1 cellular context compared by ENCODE assay signal in the genomic region with DNA sequence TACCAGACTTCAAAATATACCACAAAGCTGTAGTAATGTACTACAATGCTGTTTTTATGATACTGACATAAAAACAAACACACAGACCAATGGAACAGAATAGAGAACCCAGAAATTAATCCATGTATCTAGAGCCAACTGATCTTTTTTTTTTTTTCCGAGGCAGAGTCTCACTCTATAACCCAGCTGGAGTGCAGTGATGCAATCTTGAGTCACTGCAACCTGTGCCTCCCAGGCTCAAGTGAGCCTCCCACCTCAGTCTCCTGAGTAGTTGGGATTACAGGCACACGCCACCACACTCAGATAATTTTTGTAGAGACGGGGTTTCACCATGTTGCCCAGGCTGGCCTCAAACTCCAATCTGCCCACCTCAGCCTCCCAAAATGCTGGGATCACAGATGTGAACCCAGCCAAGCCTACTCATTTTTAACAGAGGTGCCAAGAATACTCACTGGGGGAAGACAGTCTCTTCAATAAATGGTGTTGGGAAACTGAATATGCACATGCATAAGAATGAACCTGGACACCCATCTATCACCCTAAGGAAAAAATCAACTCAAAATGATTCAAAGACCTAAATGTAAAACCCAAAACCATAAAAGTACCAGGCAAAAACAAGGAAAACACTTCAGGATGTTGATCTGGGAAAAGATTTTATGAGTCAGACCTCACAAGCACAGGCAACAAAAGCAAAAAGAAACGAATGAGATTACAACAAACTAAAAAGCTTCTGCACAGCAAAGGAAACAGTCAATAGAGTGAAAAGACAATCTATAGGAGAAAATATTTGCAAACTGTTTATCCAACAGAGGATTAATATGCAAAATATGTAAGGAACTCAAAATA.
TF ChIP-seq lines count a peak whose summit lies in the region.

No MANE protein-coding gene starts in this region.

TF ChIP-seq in K562, 482 proteins besides CTCF, POLR2A, EP300 and RAD21 (continued from another document):
- TF ChIP-seq, protein P1, sequence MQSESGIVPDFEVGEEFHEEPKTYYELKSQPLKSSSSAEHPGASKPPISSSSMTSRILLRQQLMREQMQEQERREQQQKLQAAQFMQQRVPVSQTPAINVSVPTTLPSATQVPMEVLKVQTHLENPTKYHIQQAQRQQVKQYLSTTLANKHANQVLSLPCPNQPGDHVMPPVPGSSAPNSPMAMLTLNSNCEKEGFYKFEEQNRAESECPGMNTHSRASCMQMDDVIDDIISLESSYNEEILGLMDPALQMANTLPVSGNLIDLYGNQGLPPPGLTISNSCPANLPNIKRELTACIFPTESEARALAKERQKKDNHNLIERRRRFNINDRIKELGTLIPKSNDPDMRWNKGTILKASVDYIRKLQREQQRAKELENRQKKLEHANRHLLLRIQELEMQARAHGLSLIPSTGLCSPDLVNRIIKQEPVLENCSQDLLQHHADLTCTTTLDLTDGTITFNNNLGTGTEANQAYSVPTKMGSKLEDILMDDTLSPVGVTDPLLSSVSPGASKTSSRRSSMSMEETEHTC (IDR thresholded peaks at IDR 0.05), result no peak
- TF ChIP-seq HCFC1 (IDR thresholded peaks at IDR 0.05; ENCODE audit: low read depth, low read length) (no peak), CEBPG (CRISPR knock-in tag; IDR thresholded peaks at IDR 0.05) (peak; percentile 62), CEBPG (tag; conservative IDR thresholded peaks at IDR 0.05 in 1 of 2, IDR thresholded peaks at IDR 0.05 in 1 of 2) (peak; percentile 64 to 91), SMARCA4 (IDR thresholded peaks at IDR 0.05) (no peak), ZFP30 (CRISPR knock-in tag; IDR thresholded peaks at IDR 0.05; ENCODE audit: borderline replicate concordance) (no peak), HNRNPK (IDR thresholded peaks at IDR 0.05; ENCODE audit: low read depth, low read length, poor library complexity, severe bottlenecking) (no peak), MEF2D (tag; conservative IDR thresholded peaks at IDR 0.05; ENCODE audit: low read depth) (no peak), FOSL1 (tag; conservative IDR thresholded peaks at IDR 0.05) (peak; percentile 54), JUND (IDR thresholded peaks at IDR 0.05; ENCODE audit: borderline replicate concordance, low read depth, low read length) (peak; percentile 65), JUND (tag; IDR thresholded peaks at IDR 0.05; ENCODE audit: borderline replicate concordance, low read depth, low read length) (no peak), ATF7 (IDR thresholded peaks at IDR 0.05) (peak; percentile 53; the same call in 1 of the 2 replicates), TAF7 (tag; IDR thresholded peaks at IDR 0.05) (no peak)
- TF ChIP-seq, protein P2, sequence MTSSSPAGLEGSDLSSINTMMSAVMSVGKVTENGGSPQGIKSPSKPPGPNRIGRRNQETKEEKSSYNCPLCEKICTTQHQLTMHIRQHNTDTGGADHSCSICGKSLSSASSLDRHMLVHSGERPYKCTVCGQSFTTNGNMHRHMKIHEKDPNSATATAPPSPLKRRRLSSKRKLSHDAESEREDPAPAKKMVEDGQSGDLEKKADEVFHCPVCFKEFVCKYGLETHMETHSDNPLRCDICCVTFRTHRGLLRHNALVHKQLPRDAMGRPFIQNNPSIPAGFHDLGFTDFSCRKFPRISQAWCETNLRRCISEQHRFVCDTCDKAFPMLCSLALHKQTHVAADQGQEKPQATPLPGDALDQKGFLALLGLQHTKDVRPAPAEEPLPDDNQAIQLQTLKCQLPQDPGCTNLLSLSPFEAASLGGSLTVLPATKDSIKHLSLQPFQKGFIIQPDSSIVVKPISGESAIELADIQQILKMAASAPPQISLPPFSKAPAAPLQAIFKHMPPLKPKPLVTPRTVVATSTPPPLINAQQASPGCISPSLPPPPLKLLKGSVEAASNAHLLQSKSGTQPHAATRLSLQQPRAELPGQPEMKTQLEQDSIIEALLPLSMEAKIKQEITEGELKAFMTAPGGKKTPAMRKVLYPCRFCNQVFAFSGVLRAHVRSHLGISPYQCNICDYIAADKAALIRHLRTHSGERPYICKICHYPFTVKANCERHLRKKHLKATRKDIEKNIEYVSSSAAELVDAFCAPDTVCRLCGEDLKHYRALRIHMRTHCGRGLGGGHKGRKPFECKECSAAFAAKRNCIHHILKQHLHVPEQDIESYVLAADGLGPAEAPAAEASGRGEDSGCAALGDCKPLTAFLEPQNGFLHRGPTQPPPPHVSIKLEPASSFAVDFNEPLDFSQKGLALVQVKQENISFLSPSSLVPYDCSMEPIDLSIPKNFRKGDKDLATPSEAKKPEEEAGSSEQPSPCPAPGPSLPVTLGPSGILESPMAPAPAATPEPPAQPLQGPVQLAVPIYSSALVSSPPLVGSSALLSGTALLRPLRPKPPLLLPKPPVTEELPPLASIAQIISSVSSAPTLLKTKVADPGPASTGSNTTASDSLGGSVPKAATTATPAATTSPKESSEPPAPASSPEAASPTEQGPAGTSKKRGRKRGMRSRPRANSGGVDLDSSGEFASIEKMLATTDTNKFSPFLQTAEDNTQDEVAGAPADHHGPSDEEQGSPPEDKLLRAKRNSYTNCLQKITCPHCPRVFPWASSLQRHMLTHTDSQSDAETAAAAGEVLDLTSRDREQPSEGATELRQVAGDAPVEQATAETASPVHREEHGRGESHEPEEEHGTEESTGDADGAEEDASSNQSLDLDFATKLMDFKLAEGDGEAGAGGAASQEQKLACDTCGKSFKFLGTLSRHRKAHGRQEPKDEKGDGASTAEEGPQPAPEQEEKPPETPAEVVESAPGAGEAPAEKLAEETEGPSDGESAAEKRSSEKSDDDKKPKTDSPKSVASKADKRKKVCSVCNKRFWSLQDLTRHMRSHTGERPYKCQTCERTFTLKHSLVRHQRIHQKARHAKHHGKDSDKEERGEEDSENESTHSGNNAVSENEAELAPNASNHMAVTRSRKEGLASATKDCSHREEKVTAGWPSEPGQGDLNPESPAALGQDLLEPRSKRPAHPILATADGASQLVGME (CRISPR knock-in tag; IDR thresholded peaks at IDR 0.05), result no peak
- TF ChIP-seq, protein P3, sequence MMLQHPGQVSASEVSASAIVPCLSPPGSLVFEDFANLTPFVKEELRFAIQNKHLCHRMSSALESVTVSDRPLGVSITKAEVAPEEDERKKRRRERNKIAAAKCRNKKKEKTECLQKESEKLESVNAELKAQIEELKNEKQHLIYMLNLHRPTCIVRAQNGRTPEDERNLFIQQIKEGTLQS (IDR thresholded peaks at IDR 0.05), result peak; percentile 91
- TF ChIP-seq, protein P3 (CRISPR knock-in tag; conservative IDR thresholded peaks at IDR 0.05), result no peak
